In the genomic region with DNA sequence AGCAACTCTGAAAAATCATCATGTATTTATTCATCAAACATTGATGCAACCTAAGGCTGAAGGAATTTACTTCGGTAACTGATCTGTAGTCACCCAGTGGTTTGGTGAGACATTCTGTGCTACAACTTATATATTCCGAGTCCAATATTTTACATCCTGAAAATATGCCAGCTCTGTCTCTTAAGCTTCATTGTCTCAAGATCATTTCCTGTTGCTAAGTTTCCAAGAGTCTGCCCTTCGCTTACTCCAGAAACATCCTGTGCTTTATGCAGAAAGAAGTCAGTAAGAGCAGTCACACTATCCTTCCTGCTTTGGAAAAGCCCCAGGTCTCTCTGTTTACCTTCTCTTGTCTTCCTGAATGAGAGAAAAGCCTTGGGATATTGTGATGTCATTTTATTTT, we compare ENCODE assay signal across 28 cellular contexts.
DNase-seq lines count a peak whose midpoint lies in the region; ATAC-seq and TF ChIP-seq lines count a peak whose summit lies in the region.
"Had no signal": no experiment of that assay in that cellular context is flagged by ENCODE, and none has a peak within 500 bp of the region (broad histone marks: within the 10 kb centered on the region; RNA-seq: fewer than 3 reads in every experiment).

No MANE protein-coding gene starts in this region.

- TF ChIP-seq CTCF in breast epithelium (IDR thresholded peaks at IDR 0.05) (no peak), MCF 10A (IDR thresholded peaks at IDR 0.05; ENCODE audit: unreplicated experiment) (no peak), VCaP (conservative IDR thresholded peaks at IDR 0.05) (no peak)

- intact Hi-C loops in breast epithelium (cut with DNase I; ENCODE audit: low total_unique reads) (no loop called here), MCF 10A (cut with micrococcal nuclease) (no loop called here), left ventricle myocardium superior (cut with micrococcal nuclease) (no loop called here)

- no peak for TF ChIP-seq POLR2A in breast epithelium (IDR thresholded peaks at IDR 0.05)

- H3K9me3 Mint-ChIP-seq in MCF 10A (ENCODE audit: unreplicated experiment) = no peaks in the 10 kb centered on the region
- H3K9me3 Mint-ChIP-seq: activated CD4-positive, alpha-beta T cell treated with anti-CD3 and anti-CD28 coated beads, Interleukin-2, amount 10 ng/mL, durations not matched to agents 24 days and 14 days; activated T-cell treated with anti-CD3 and anti-CD28 coated beads, Interleukin-2, amount 50 U/mL, for 24 hours; CD4-positive, alpha-beta T cell; neural crest cell; stimulated activated memory B cell treated with anti-CD40 and anti-IgM and Interleukin-4, amounts not matched to agents 10 μg/mL and 1 μg/mL and 100 μg/mL, for 72 hours had no signal

- H3K36me3 ChIP-seq in breast epithelium = no peaks in the 10 kb centered on the region
- H3K36me3 ChIP-seq: heart left ventricle, upper lobe of right lung had no signal

- H3K36me3 Mint-ChIP-seq in MCF 10A (ENCODE audit: insufficient read depth, unreplicated experiment) = no peaks in the 10 kb centered on the region
- H3K36me3 Mint-ChIP-seq: stimulated activated memory B cell treated with anti-CD40 and anti-IgM and Interleukin-4, amounts not matched to agents 10 μg/mL and 1 μg/mL and 100 μg/mL, for 72 hours had no signal

- peak overlapping the region; percentile 41 to 74 for H3K27ac ChIP-seq in breast epithelium
- peak overlapping the region; percentile 19; the same call in 1 of the 2 replicates for H3K27ac ChIP-seq in VCaP
- H3K27ac ChIP-seq: heart left ventricle, parathyroid adenoma, upper lobe of right lung had no signal

- H3K4me3 ChIP-seq in breast epithelium = no peak overlapping the region
- H3K4me3 ChIP-seq: heart left ventricle, lung, upper lobe of right lung had no signal

- H3K27me3 Mint-ChIP-seq in MCF 10A (ENCODE audit: insufficient read depth, unreplicated experiment) = no peaks in the 10 kb centered on the region

- no peak for ATAC-seq in left ventricle myocardium superior
- ATAC-seq: heart left ventricle; sciatic nerve; stimulated activated memory B cell treated with anti-CD40 and anti-IgM and Interleukin-4, amounts not matched to agents 10 μg/mL and 1 μg/mL and 100 μg/mL, for 72 hours; upper lobe of right lung had no signal

- H3K4me1 Mint-ChIP-seq in MCF 10A (ENCODE audit: insufficient read depth, unreplicated experiment) = no peaks in the 10 kb centered on the region
- H3K4me1 Mint-ChIP-seq: activated CD4-positive, alpha-beta T cell treated with anti-CD3 and anti-CD28 coated beads, Interleukin-2, amount 10 ng/mL, durations not matched to agents 24 days and 14 days had no signal

- H3K9me3 ChIP-seq in breast epithelium = no peaks in the 10 kb centered on the region
- H3K9me3 ChIP-seq: heart left ventricle, upper lobe of right lung had no signal

- POLR2A ChIA-PET in MCF 10A (lab: Yijun Ruan, JAX) = no interaction called here

- in situ Hi-C loops in ACHN (cut with HindIII; ENCODE audit: low pct_ligation_motif_present, low pct_unique_long_range_greater_than_20kb, low sequenced_read_pairs) = no loop called here

- DNase-seq in breast epithelium (ENCODE audit: low spot score in 2 of 2) = peak in 1 of 2 donors; percentile 33
- no peak for DNase-seq in MCF 10A (ENCODE audit: unreplicated experiment)
- DNase-seq in foreskin melanocyte = peak; percentile 82
- DNase-seq in ACHN = no peak
- no peak for DNase-seq in GM19240 (ENCODE audit: insufficient read length, low spot score)
- DNase-seq in Kasumi-1 (lab: John Stamatoyannopoulos, UW) = no peak
- no peak for DNase-seq in left ventricle myocardium superior
- DNase-seq: 8988T; activated CD4-positive, alpha-beta T cell treated with anti-CD3 and anti-CD28 coated beads, Interleukin-2, amount 10 ng/mL, durations not matched to agents 24 days and 14 days; activated gamma-delta T cell; activated T-cell treated with anti-CD3 and anti-CD28 coated beads, Interleukin-2, amount 50 U/mL, for 24 hours; CD4-positive, alpha-beta T cell; GOT3; heart left ventricle; KG1; NCI-H1436 treated with DMSO at 0.1 percent for 48 hours; NCI-H510A; SHP77; stimulated activated CD4-positive, alpha-beta T cell treated with anti-CD3 and anti-CD28 coated beads, Interleukin-4, amount 100 ng/mL, for 24 hours; SW 1271; T-helper 9 cell; upper lobe of right lung had no signal

- no peak overlapping the region for H3K27ac Mint-ChIP-seq in MCF 10A (ENCODE audit: low read depth, unreplicated experiment)
- H3K27ac Mint-ChIP-seq: activated CD4-positive, alpha-beta T cell treated with anti-CD3 and anti-CD28 coated beads, Interleukin-2, amount 10 ng/mL, durations not matched to agents 24 days and 14 days; activated T-cell treated with anti-CD3 and anti-CD28 coated beads, Interleukin-2, amount 50 U/mL, for 24 hours; CD4-positive, alpha-beta T cell; stimulated activated memory B cell treated with anti-CD40 and anti-IgM and Interleukin-4, amounts not matched to agents 10 μg/mL and 1 μg/mL and 100 μg/mL, for 72 hours had no signal

- BruUV-seq in MCF 10A (replicated peaks; lab: Mats Ljungman, UMichigan) = no TSS peak

- peaks cover 0 to under 1% of the 10 kb centered on the region in 2 donors for H3K27me3 ChIP-seq in breast epithelium

- no peak overlapping the region for H3K4me3 Mint-ChIP-seq in MCF 10A (ENCODE audit: unreplicated experiment)
- H3K4me3 Mint-ChIP-seq: activated CD4-positive, alpha-beta T cell treated with anti-CD3 and anti-CD28 coated beads, Interleukin-2, amount 10 ng/mL, durations not matched to agents 24 days and 14 days; activated T-cell treated with anti-CD3 and anti-CD28 coated beads, Interleukin-2, amount 50 U/mL, for 24 hours; CD4-positive, alpha-beta T cell; neural crest cell; stimulated activated memory B cell treated with anti-CD40 and anti-IgM and Interleukin-4, amounts not matched to agents 10 μg/mL and 1 μg/mL and 100 μg/mL, for 72 hours had no signal

- CTCF ChIA-PET in MCF 10A (lab: Yijun Ruan, JAX) = interaction anchor here (0.6 to 0.7 kb wide), 2 partner anchors 20 to 435 kb away, joined by 3 to 4 read pairs; no protein-coding TSS in a partner anchor

- H3K4me1 ChIP-seq in breast epithelium = no peaks in the 10 kb centered on the region
- H3K4me1 ChIP-seq: parathyroid adenoma, upper lobe of right lung had no signal
